ENCODE assay signal across 21 cellular contexts in the genomic region with DNA sequence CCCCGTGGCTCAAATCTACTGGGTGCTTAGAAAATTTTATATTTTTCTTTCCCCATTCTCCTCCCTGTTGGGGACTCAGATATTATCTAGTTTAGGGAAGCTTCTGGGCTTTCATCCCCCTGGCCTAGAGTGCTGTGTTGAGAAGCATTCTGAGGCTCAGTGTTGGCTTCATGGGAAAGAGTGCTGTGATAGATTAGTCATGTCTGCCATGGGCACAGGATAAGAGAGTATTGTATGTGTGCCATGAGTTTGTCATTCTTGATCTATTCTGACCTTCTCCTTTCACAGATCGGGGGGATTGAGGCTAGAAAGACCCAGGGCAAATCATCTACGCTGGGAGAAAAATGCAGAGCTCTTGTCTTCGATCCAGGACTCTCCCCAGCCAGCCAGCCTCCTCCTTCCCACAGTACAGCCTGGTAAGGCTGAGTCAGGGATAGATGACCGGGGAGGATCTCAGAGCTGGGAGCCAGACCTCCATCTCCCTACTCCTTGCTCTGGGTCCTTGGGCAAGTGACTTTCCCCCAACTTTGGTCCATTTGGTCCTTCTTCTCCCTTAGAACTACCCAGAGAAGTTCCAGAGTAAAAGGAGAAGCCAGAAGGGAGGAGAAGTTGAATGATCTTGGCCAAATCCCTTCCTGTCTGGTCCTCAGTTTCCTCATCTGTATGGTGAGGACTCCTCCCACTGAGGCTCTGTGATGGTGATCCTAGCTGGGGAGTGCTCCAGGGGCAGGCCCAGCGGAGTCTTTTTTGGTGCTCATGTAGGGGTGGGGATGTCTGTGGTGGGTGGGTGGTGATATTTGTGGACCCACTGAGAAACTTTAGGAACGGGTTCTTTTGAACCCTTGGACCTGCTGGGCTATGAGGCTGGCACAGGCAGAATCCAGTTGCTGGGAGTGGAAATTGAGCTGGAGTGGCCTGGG. TPM values are rescaled to one million over a fixed set of nuclear protein-coding genes. Genes with fewer than 3 reads are reported as not detected.
DNase-seq lines count a peak whose midpoint lies in the region; ATAC-seq and TF ChIP-seq lines count a peak whose summit lies in the region.
"Had no signal": no experiment of that assay in that cellular context is flagged by ENCODE, and none has a peak within 500 bp of the region (broad histone marks: within the 10 kb centered on the region; RNA-seq: fewer than 3 reads in every experiment).

No MANE protein-coding gene starts in this region.

- H3K9me3 ChIP-seq in cardiac muscle cell (ENCODE audit: low read depth) (no peaks in the 10 kb centered on the region), ascending aorta (no peaks in the 10 kb centered on the region)
- H3K9me3 ChIP-seq: HAP-1, uterus had no signal

- H3K4me3 Mint-ChIP-seq in type B pancreatic cell = no peak overlapping the region
- H3K4me3 Mint-ChIP-seq: activated naive CD4-positive, alpha-beta T cell treated with anti-CD3 and anti-CD28 coated beads for 36 hours; naive thymus-derived CD4-positive, alpha-beta T cell had no signal

- no peaks in the 10 kb centered on the region for H3K9me3 Mint-ChIP-seq in type B pancreatic cell
- H3K9me3 Mint-ChIP-seq: activated naive CD4-positive, alpha-beta T cell treated with anti-CD3 and anti-CD28 coated beads for 36 hours; IgD-negative memory B cell; naive thymus-derived CD4-positive, alpha-beta T cell had no signal

- intact Hi-C loops in Right ventricle myocardium inferior (cut with DNase I) (no loop called here), ascending aorta (cut with DNase I) (no loop called here)

- H3K27me3 Mint-ChIP-seq in type B pancreatic cell = no peaks in the 10 kb centered on the region
- H3K27me3 Mint-ChIP-seq: IgD-negative memory B cell; naive thymus-derived CD4-positive, alpha-beta T cell had no signal

- POLR2A ChIA-PET in GM10248 (lab: Yijun Ruan, JAX) = no interaction called here

- no peaks in the 10 kb centered on the region for H3K27me3 ChIP-seq in cardiac muscle cell
- H3K27me3 ChIP-seq in ascending aorta = no peaks in the 10 kb centered on the region
- H3K27me3 ChIP-seq: uterus had no signal

- no peak for ATAC-seq in Right ventricle myocardium inferior
- ATAC-seq in HG03521 (IDR thresholded peaks at IDR 0.05; ENCODE audit: unreplicated experiment) = no peak

- H3K4me1 ChIP-seq in cardiac muscle cell (ENCODE audit: low read depth) = no peaks in the 10 kb centered on the region
- peaks cover 11 to 61% of the 10 kb centered on the region in 2 donors for H3K4me1 ChIP-seq in ascending aorta
- H3K4me1 ChIP-seq: HAP-1, uterus had no signal

- DNase-seq in cardiac muscle cell (ENCODE audit: low read depth in 1 of 2, low spot score in 1 of 2) (peak in 1 of 2 donors; percentile 10), Right ventricle myocardium inferior (ENCODE audit: missing footprints) (no peak), ascending aorta (ENCODE audit: low spot score in 2 of 2) (no peak), islet precursor cell (peak; percentile 36), type B pancreatic cell (ENCODE audit: extremely low spot score, unreplicated experiment) (no peak), GM10248 (ENCODE audit: extremely low spot score) (no peak), NCI-H1105 treated with DMSO at 0.1 percent for 48 hours (lab: John Stamatoyannopoulos, UW) (no peak)
- DNase-seq: foreskin fibroblast; hippocampal formation; mammary epithelial cell; naive thymus-derived CD4-positive, alpha-beta T cell; NCI-H1930; NCI-H524 treated with DMSO at 0.1 percent for 48 hours; Right ventricle myocardium superior; stimulated activated CD4-positive, alpha-beta T cell treated with anti-CD3 and anti-CD28 coated beads, Interleukin-4, amount 100 ng/mL, for 1 hour; uterus had no signal

- TF ChIP-seq CTCF in cardiac muscle cell (IDR thresholded peaks at IDR 0.05; ENCODE audit: low read depth, low read length) (no peak), ascending aorta (IDR thresholded peaks at IDR 0.05) (no peak), type B pancreatic cell (conservative IDR thresholded peaks at IDR 0.05) (no peak), GM10248 (IDR thresholded peaks at IDR 0.05; ENCODE audit: control extremely low read depth, extremely low read depth, low read depth, missing control alignments) (no peak)

- H3K36me3 Mint-ChIP-seq in type B pancreatic cell = peaks cover 17% of the 10 kb centered on the region
- H3K36me3 Mint-ChIP-seq: naive thymus-derived CD4-positive, alpha-beta T cell had no signal

- H3K4me1 Mint-ChIP-seq in type B pancreatic cell (ENCODE audit: unreplicated experiment) = peaks cover 33% of the 10 kb centered on the region

- no peaks in the 10 kb centered on the region for H3K36me3 ChIP-seq in cardiac muscle cell
- H3K36me3 ChIP-seq in ascending aorta = peaks cover 4 to 5% of the 10 kb centered on the region in 2 donors
- H3K36me3 ChIP-seq: HAP-1, uterus had no signal

- H3K4me3 ChIP-seq in cardiac muscle cell (no peak overlapping the region), ascending aorta (no peak overlapping the region)
- H3K4me3 ChIP-seq: HAP-1, uterus had no signal

- CTCF ChIA-PET in GM10248 (lab: Yijun Ruan, JAX) = interaction anchor here (0.8 to 1.9 kb wide), 9 partner anchors 14 to 82 kb away, joined by 3 to 7 read pairs (median 3); no protein-coding TSS in a partner anchor

- H3K27ac ChIP-seq in cardiac muscle cell = peak overlapping the region; percentile 34
- peak overlapping the region; percentile 95 to 97 for H3K27ac ChIP-seq in ascending aorta
- H3K27ac ChIP-seq: C4-2B had no signal

- peak overlapping the region; percentile 30 for H3K27ac Mint-ChIP-seq in type B pancreatic cell
- H3K27ac Mint-ChIP-seq: activated naive CD4-positive, alpha-beta T cell treated with anti-CD3 and anti-CD28 coated beads for 36 hours; naive thymus-derived CD4-positive, alpha-beta T cell had no signal

RNA-seq across cellular contexts. Expression of a gene that starts 5.0 kb away (rescaled TPM):
- 26.5 and 34.3 TPM in 2 replicates for total RNA-seq in cardiac muscle cell
- polyA plus RNA-seq in cardiac muscle cell = 26.2 and 34.7 TPM in 2 replicates
- total RNA-seq in Right ventricle myocardium inferior = 6.0 TPM
- 67.4 TPM for total RNA-seq in ascending aorta
- total RNA-seq in type B pancreatic cell (ENCODE audit: low replicate concordance) = 56.0 and 70.3 TPM in 2 replicates
